ENCODE assay signal across 17 cellular contexts in genomic region chr3:132843851-132844565, GRCh38.
DNase-seq lines count a peak whose midpoint lies in the region; ATAC-seq and TF ChIP-seq lines count a peak whose summit lies in the region.
"Had no signal": no experiment of that assay in that cellular context is flagged by ENCODE, and none has a peak within 500 bp of the region (broad histone marks: within the 10 kb centered on the region; RNA-seq: fewer than 3 reads in every experiment).

No MANE protein-coding gene starts in this region.

- POLR2A ChIA-PET in activated CD8-positive, alpha-beta T cell treated with anti-CD3 and anti-CD28 coated beads for 36 hours (lab: Charles Lee) = no interaction called here
- POLR2A ChIA-PET in activated CD8-positive, alpha-beta T cell treated with anti-CD3 and anti-CD28 coated beads, Interleukin-2, amount 10 ng/mL, durations not matched to agents 7 days and 5 days (lab: Charles Lee) = no interaction called here

- no peak for TF ChIP-seq POLR2A in tibial nerve (IDR thresholded peaks at IDR 0.05)

- 69 to 71% methylated on average over 4 of the region's 4 CpGs for WGBS in tibial nerve, 2 donors

- no peaks in the 10 kb centered on the region for H3K36me3 ChIP-seq in tibial nerve
- H3K36me3 ChIP-seq: BLaER1 had no signal

- no peak for TF ChIP-seq CTCF in activated CD8-positive, alpha-beta T cell treated with anti-CD3 and anti-CD28 coated beads for 36 hours (IDR thresholded peaks at IDR 0.05)
- no peak for TF ChIP-seq CTCF in tibial nerve (IDR thresholded peaks at IDR 0.05)

- H3K27ac Mint-ChIP-seq in activated CD8-positive, alpha-beta T cell treated with anti-CD3 and anti-CD28 coated beads for 36 hours = no peak overlapping the region
- no peak overlapping the region for H3K27ac Mint-ChIP-seq in activated CD8-positive, alpha-beta T cell treated with anti-CD3 and anti-CD28 coated beads, Interleukin-2, amount 10 ng/mL, durations not matched to agents 7 days and 5 days
- H3K27ac Mint-ChIP-seq: CD8-positive, alpha-beta T cell; HFFc6; IgD-negative memory B cell had no signal

- peaks cover 3% of the 10 kb centered on the region for H3K27me3 Mint-ChIP-seq in activated CD8-positive, alpha-beta T cell treated with anti-CD3 and anti-CD28 coated beads for 36 hours
- no peaks in the 10 kb centered on the region for H3K27me3 Mint-ChIP-seq in activated CD8-positive, alpha-beta T cell treated with anti-CD3 and anti-CD28 coated beads, Interleukin-2, amount 10 ng/mL, durations not matched to agents 7 days and 5 days (ENCODE audit: low read depth)

- H3K36me3 Mint-ChIP-seq in activated CD8-positive, alpha-beta T cell treated with anti-CD3 and anti-CD28 coated beads for 36 hours (ENCODE audit: low read depth) = no peaks in the 10 kb centered on the region
- no peaks in the 10 kb centered on the region for H3K36me3 Mint-ChIP-seq in activated CD8-positive, alpha-beta T cell treated with anti-CD3 and anti-CD28 coated beads, Interleukin-2, amount 10 ng/mL, durations not matched to agents 7 days and 5 days (ENCODE audit: low read depth)
- H3K36me3 Mint-ChIP-seq: CD8-positive, alpha-beta T cell; IgD-negative memory B cell had no signal

- H3K4me1 Mint-ChIP-seq in activated CD8-positive, alpha-beta T cell treated with anti-CD3 and anti-CD28 coated beads for 36 hours (ENCODE audit: low read depth) = no peaks in the 10 kb centered on the region
- no peaks in the 10 kb centered on the region for H3K4me1 Mint-ChIP-seq in activated CD8-positive, alpha-beta T cell treated with anti-CD3 and anti-CD28 coated beads, Interleukin-2, amount 10 ng/mL, durations not matched to agents 7 days and 5 days (ENCODE audit: low read depth)
- H3K4me1 Mint-ChIP-seq: IgD-negative memory B cell had no signal

- no peaks in the 10 kb centered on the region for H3K4me1 ChIP-seq in tibial nerve
- H3K4me1 ChIP-seq: BLaER1 had no signal

- DNase-seq in activated CD8-positive, alpha-beta T cell treated with anti-CD3 and anti-CD28 coated beads for 36 hours = peak; percentile 3
- DNase-seq in activated CD8-positive, alpha-beta T cell treated with anti-CD3 and anti-CD28 coated beads, Interleukin-2, amount 10 ng/mL, durations not matched to agents 7 days and 5 days = no peak
- DNase-seq in astrocyte of the hippocampus (ENCODE audit: low read depth, low spot score) = peak; percentile 35
- peak; percentile 40 for DNase-seq in iPS-NIHi7 (ENCODE audit: extremely low spot score)
- no peak for DNase-seq in tibial nerve (ENCODE audit: low spot score in 2 of 2)
- DNase-seq in HuH-7.5 (ENCODE audit: low spot score) = no peak
- DNase-seq in NCI-H510A treated with DMSO at 0.1 percent for 48 hours (lab: John Stamatoyannopoulos, UW) = no peak
- DNase-seq: CD8-positive, alpha-beta T cell; DMS79; GM23248; HFFc6; NCI-H1417; NCI-H187 treated with DMSO at 0.1 percent for 48 hours; NCI-H748 treated with DMSO at 0.1 percent for 48 hours had no signal

- no peak for TF ChIP-seq EP300 in tibial nerve (IDR thresholded peaks at IDR 0.05)

- no peak overlapping the region for H3K4me3 Mint-ChIP-seq in activated CD8-positive, alpha-beta T cell treated with anti-CD3 and anti-CD28 coated beads for 36 hours
- no peak overlapping the region for H3K4me3 Mint-ChIP-seq in activated CD8-positive, alpha-beta T cell treated with anti-CD3 and anti-CD28 coated beads, Interleukin-2, amount 10 ng/mL, durations not matched to agents 7 days and 5 days
- H3K4me3 Mint-ChIP-seq: CD8-positive, alpha-beta T cell; HFFc6; IgD-negative memory B cell had no signal

- H3K4me3 ChIP-seq in tibial nerve = no peak overlapping the region
- H3K4me3 ChIP-seq: BLaER1, GM23248 had no signal

- CTCF ChIA-PET in activated CD8-positive, alpha-beta T cell treated with anti-CD3 and anti-CD28 coated beads for 36 hours (lab: Charles Lee) = no interaction called here
- CTCF ChIA-PET in activated CD8-positive, alpha-beta T cell treated with anti-CD3 and anti-CD28 coated beads, Interleukin-2, amount 10 ng/mL, durations not matched to agents 7 days and 5 days (lab: Charles Lee) = no interaction called here

- H3K27me3 ChIP-seq in tibial nerve = no peaks in the 10 kb centered on the region
- H3K27me3 ChIP-seq: BLaER1 had no signal

- H3K9me3 ChIP-seq in tibial nerve = no peaks in the 10 kb centered on the region
- H3K9me3 ChIP-seq: BLaER1 had no signal

- H3K9me3 Mint-ChIP-seq in activated CD8-positive, alpha-beta T cell treated with anti-CD3 and anti-CD28 coated beads for 36 hours = no peaks in the 10 kb centered on the region
- no peaks in the 10 kb centered on the region for H3K9me3 Mint-ChIP-seq in activated CD8-positive, alpha-beta T cell treated with anti-CD3 and anti-CD28 coated beads, Interleukin-2, amount 10 ng/mL, durations not matched to agents 7 days and 5 days (ENCODE audit: insufficient read depth)
- H3K9me3 Mint-ChIP-seq: CD8-positive, alpha-beta T cell; HFFc6; IgD-negative memory B cell had no signal

- H3K27ac ChIP-seq in tibial nerve = no peak overlapping the region
- H3K27ac ChIP-seq: BLaER1, GM23248 had no signal

- ATAC-seq in activated CD8-positive, alpha-beta T cell treated with anti-CD3 and anti-CD28 coated beads for 36 hours = no peak
- no peak for ATAC-seq in activated CD8-positive, alpha-beta T cell treated with anti-CD3 and anti-CD28 coated beads, Interleukin-2, amount 10 ng/mL, durations not matched to agents 7 days and 5 days
- no peak for ATAC-seq in HG03565 (IDR thresholded peaks at IDR 0.05; ENCODE audit: unreplicated experiment)
- ATAC-seq: CD8-positive, alpha-beta T cell had no signal

- intact Hi-C loops in activated CD8-positive, alpha-beta T cell treated with anti-CD3 and anti-CD28 coated beads for 36 hours (cut with micrococcal nuclease) = no loop called here

Comparison
In these comparisons a context has a peak if more than half of its experiments do, and no peak if none do; other contexts are left out.
1. DNase-seq: peak in activated CD8-positive, alpha-beta T cell treated with anti-CD3 and anti-CD28 coated beads for 36 hours (single experiment), astrocyte of the hippocampus (single experiment) and iPS-NIHi7 (single experiment); none in activated CD8-positive, alpha-beta T cell treated with anti-CD3 and anti-CD28 coated beads, Interleukin-2, amount 10 ng/mL, durations not matched to agents 7 days and 5 days (single experiment), tibial nerve (0 of 2), HuH-7.5 (single experiment) and NCI-H510A treated with DMSO at 0.1 percent for 48 hours (single experiment).